1 cellular context compared by ENCODE assay signal in genomic region chr12:8697120-8697475, GRCh38.
TF ChIP-seq lines count a peak whose summit lies in the region.

No MANE protein-coding gene starts in this region.

TF ChIP-seq in HEK293, 187 proteins besides CTCF, POLR2A, EP300 and RAD21 (continued from another document):
- TF ChIP-seq ZBTB11 (tag by site-specific recombination; conservative IDR thresholded peaks at IDR 0.05; ENCODE audit: low read depth), result peak; percentile 36
- TF ChIP-seq ZNF610 (tag by site-specific recombination; IDR thresholded peaks at IDR 0.05; ENCODE audit: borderline replicate concordance), result 0 out of 2 replicates have a peak, but pooled peaks have one; percentile 27
- no peak for TF ChIP-seq PATZ1 (tag by site-specific recombination; IDR thresholded peaks at IDR 0.05)
- peak; percentile 14; the same call in 1 of the 2 replicates for TF ChIP-seq SP7 (tag by site-specific recombination; IDR thresholded peaks at IDR 0.05)
- TF ChIP-seq ZNF660 (tag by site-specific recombination; IDR thresholded peaks at IDR 0.05), result 0 out of 2 replicates have a peak, but pooled peaks have one; percentile 13
- TF ChIP-seq ZNF785 (tag by site-specific recombination; IDR thresholded peaks at IDR 0.05), result no peak
- 0 out of 2 replicates have a peak, but pooled peaks have one; percentile 13 for TF ChIP-seq ZNF366 (tag by site-specific recombination; conservative IDR thresholded peaks at IDR 0.05)
